Comparison of ENCODE assay signal across 20 cellular contexts in genomic region chr21:15480160-15480559, GRCh38.
DNase-seq lines count a peak whose midpoint lies in the region; ATAC-seq lines count a peak whose summit lies in the region.
"Had no signal": no experiment of that assay in that cellular context is flagged by ENCODE, and none has a peak within 500 bp of the region (broad histone marks: within the 10 kb centered on the region; RNA-seq: fewer than 3 reads in every experiment).

No MANE protein-coding gene starts in this region.

- H3K9me3 Mint-ChIP-seq in activated CD4-positive, alpha-beta T cell treated with anti-CD3 and anti-CD28 coated beads, Interleukin-2, amount 10 ng/mL, durations not matched to agents 24 days and 14 days: peaks cover 9% of the 10 kb centered on the region
- peaks cover 6% of the 10 kb centered on the region for H3K9me3 Mint-ChIP-seq in activated CD4-positive, alpha-beta T cell treated with anti-CD3 and anti-CD28 coated beads, Interleukin-2, amount 10 ng/mL, durations not matched to agents 7 days and 5 days
- peaks cover 15% of the 10 kb centered on the region for H3K9me3 Mint-ChIP-seq in stimulated activated naive CD8-positive, alpha-beta T cell treated with anti-CD3 and anti-CD28 coated beads, Interleukin-15, Interleukin-2, amounts not matched to agents 100 ng/mL and 50 ng/mL, for 24 hours

- H3K27me3 Mint-ChIP-seq in activated CD4-positive, alpha-beta T cell treated with anti-CD3 and anti-CD28 coated beads, Interleukin-2, amount 10 ng/mL, durations not matched to agents 24 days and 14 days: peaks cover 2% of the 10 kb centered on the region
- no peaks in the 10 kb centered on the region for H3K27me3 Mint-ChIP-seq in activated CD4-positive, alpha-beta T cell treated with anti-CD3 and anti-CD28 coated beads, Interleukin-2, amount 10 ng/mL, durations not matched to agents 7 days and 5 days
- H3K27me3 Mint-ChIP-seq in stimulated activated naive CD8-positive, alpha-beta T cell treated with anti-CD3 and anti-CD28 coated beads, Interleukin-15, Interleukin-2, amounts not matched to agents 100 ng/mL and 50 ng/mL, for 24 hours: no peaks in the 10 kb centered on the region

- intact Hi-C loops in activated CD4-positive, alpha-beta T cell treated with anti-CD3 and anti-CD28 coated beads, Interleukin-2, amount 10 ng/mL, durations not matched to agents 24 days and 14 days (cut with micrococcal nuclease): loop anchor here (5.0 to 10.0 kb wide), 3 partner anchors 43 to 1078 kb away; no protein-coding TSS in a partner anchor

- DNase-seq in activated CD4-positive, alpha-beta T cell treated with anti-CD3 and anti-CD28 coated beads, Interleukin-2, amount 10 ng/mL, durations not matched to agents 24 days and 14 days: no peak
- no peak for DNase-seq in activated CD4-positive, alpha-beta T cell treated with anti-CD3 and anti-CD28 coated beads, Interleukin-2, amount 50 U/mL, for 4 hours
- peak; percentile 18 to 19 for DNase-seq in stimulated activated CD4-positive, alpha-beta T cell treated with anti-CD3 and anti-CD28 coated beads, Interleukin-2, amount 100 ng/mL, for 24 hours
- DNase-seq in stimulated activated CD4-positive, alpha-beta T cell treated with anti-CD3 and anti-CD28 coated beads, Interleukin-2, amount 100 ng/mL, for 48 hours: no peak
- no peak for DNase-seq in activated CD4-positive, alpha-beta T cell treated with anti-CD3 and anti-CD28 coated beads, Interleukin-2, amount 10 ng/mL, durations not matched to agents 7 days and 5 days
- no peak for DNase-seq in putamen (ENCODE audit: low spot score)
- DNase-seq: BE2C; Calu3; CD8-positive, alpha-beta T cell; Kasumi-1; MM.1S; NCI-H1092; NCI-H1436 treated with DMSO at 0.1 percent for 48 hours; NCI-H2029 treated with DMSO at 0.1 percent for 48 hours; NCI-H2171; NCI-H526; PC-3; RPMI8226 had no signal

- POLR2A ChIA-PET in activated CD4-positive, alpha-beta T cell treated with anti-CD3 and anti-CD28 coated beads, Interleukin-2, amount 10 ng/mL, durations not matched to agents 7 days and 5 days (lab: Charles Lee): no interaction called here

- peak overlapping the region; percentile 48 for H3K27ac Mint-ChIP-seq in activated CD4-positive, alpha-beta T cell treated with anti-CD3 and anti-CD28 coated beads, Interleukin-2, amount 10 ng/mL, durations not matched to agents 24 days and 14 days
- peak overlapping the region; percentile 1 for H3K27ac Mint-ChIP-seq in activated CD4-positive, alpha-beta T cell treated with anti-CD3 and anti-CD28 coated beads, Interleukin-2, amount 10 ng/mL, durations not matched to agents 7 days and 5 days
- H3K27ac Mint-ChIP-seq in stimulated activated naive CD8-positive, alpha-beta T cell treated with anti-CD3 and anti-CD28 coated beads, Interleukin-15, Interleukin-2, amounts not matched to agents 100 ng/mL and 50 ng/mL, for 24 hours: peak overlapping the region; percentile 75
- H3K27ac Mint-ChIP-seq: CD8-positive, alpha-beta T cell had no signal

- peaks cover 17% of the 10 kb centered on the region for H3K4me1 Mint-ChIP-seq in activated CD4-positive, alpha-beta T cell treated with anti-CD3 and anti-CD28 coated beads, Interleukin-2, amount 10 ng/mL, durations not matched to agents 24 days and 14 days
- peaks cover 19% of the 10 kb centered on the region for H3K4me1 Mint-ChIP-seq in activated CD4-positive, alpha-beta T cell treated with anti-CD3 and anti-CD28 coated beads, Interleukin-2, amount 10 ng/mL, durations not matched to agents 7 days and 5 days
- peaks cover 27% of the 10 kb centered on the region for H3K4me1 Mint-ChIP-seq in stimulated activated naive CD8-positive, alpha-beta T cell treated with anti-CD3 and anti-CD28 coated beads, Interleukin-15, Interleukin-2, amounts not matched to agents 100 ng/mL and 50 ng/mL, for 24 hours (ENCODE audit: low read depth)

- H3K36me3 Mint-ChIP-seq in activated CD4-positive, alpha-beta T cell treated with anti-CD3 and anti-CD28 coated beads, Interleukin-2, amount 10 ng/mL, durations not matched to agents 24 days and 14 days (ENCODE audit: low read depth): no peaks in the 10 kb centered on the region
- peaks cover 2% of the 10 kb centered on the region for H3K36me3 Mint-ChIP-seq in activated CD4-positive, alpha-beta T cell treated with anti-CD3 and anti-CD28 coated beads, Interleukin-2, amount 10 ng/mL, durations not matched to agents 7 days and 5 days (ENCODE audit: low read depth)
- H3K36me3 Mint-ChIP-seq in stimulated activated naive CD8-positive, alpha-beta T cell treated with anti-CD3 and anti-CD28 coated beads, Interleukin-15, Interleukin-2, amounts not matched to agents 100 ng/mL and 50 ng/mL, for 24 hours (ENCODE audit: low read depth): peaks cover 4% of the 10 kb centered on the region
- H3K36me3 Mint-ChIP-seq: CD8-positive, alpha-beta T cell had no signal

- H3K4me3 Mint-ChIP-seq in activated CD4-positive, alpha-beta T cell treated with anti-CD3 and anti-CD28 coated beads, Interleukin-2, amount 10 ng/mL, durations not matched to agents 24 days and 14 days: no peak overlapping the region
- H3K4me3 Mint-ChIP-seq in activated CD4-positive, alpha-beta T cell treated with anti-CD3 and anti-CD28 coated beads, Interleukin-2, amount 10 ng/mL, durations not matched to agents 7 days and 5 days: no peak overlapping the region
- H3K4me3 Mint-ChIP-seq in stimulated activated naive CD8-positive, alpha-beta T cell treated with anti-CD3 and anti-CD28 coated beads, Interleukin-15, Interleukin-2, amounts not matched to agents 100 ng/mL and 50 ng/mL, for 24 hours: no peak overlapping the region
- H3K4me3 Mint-ChIP-seq: CD8-positive, alpha-beta T cell had no signal

- CTCF ChIA-PET in activated CD4-positive, alpha-beta T cell treated with anti-CD3 and anti-CD28 coated beads, Interleukin-2, amount 10 ng/mL, durations not matched to agents 7 days and 5 days (lab: Charles Lee): no interaction called here

- no peak for ATAC-seq in GM19455 (IDR thresholded peaks at IDR 0.05; ENCODE audit: unreplicated experiment)
- ATAC-seq: CD8-positive, alpha-beta T cell; PC-3 had no signal

Comparison
In these comparisons a context has a peak if more than half of its experiments do, and no peak if none do; other contexts are left out.
1. DNase-seq: peak in stimulated activated CD4-positive, alpha-beta T cell treated with anti-CD3 and anti-CD28 coated beads, Interleukin-2, amount 100 ng/mL, for 24 hours (2 of 2); none in activated CD4-positive, alpha-beta T cell treated with anti-CD3 and anti-CD28 coated beads, Interleukin-2, amount 10 ng/mL, durations not matched to agents 24 days and 14 days (single experiment), activated CD4-positive, alpha-beta T cell treated with anti-CD3 and anti-CD28 coated beads, Interleukin-2, amount 50 U/mL, for 4 hours (0 of 2), stimulated activated CD4-positive, alpha-beta T cell treated with anti-CD3 and anti-CD28 coated beads, Interleukin-2, amount 100 ng/mL, for 48 hours (0 of 2), activated CD4-positive, alpha-beta T cell treated with anti-CD3 and anti-CD28 coated beads, Interleukin-2, amount 10 ng/mL, durations not matched to agents 7 days and 5 days (single experiment) and putamen (single experiment).
2. H3K27ac Mint-ChIP-seq: peak in every context shown above with its lines; median percentile 75 in stimulated activated naive CD8-positive, alpha-beta T cell treated with anti-CD3 and anti-CD28 coated beads, Interleukin-15, Interleukin-2, amounts not matched to agents 100 ng/mL and 50 ng/mL, for 24 hours; 48 in activated CD4-positive, alpha-beta T cell treated with anti-CD3 and anti-CD28 coated beads, Interleukin-2, amount 10 ng/mL, durations not matched to agents 24 days and 14 days; 1 in activated CD4-positive, alpha-beta T cell treated with anti-CD3 and anti-CD28 coated beads, Interleukin-2, amount 10 ng/mL, durations not matched to agents 7 days and 5 days.